8 cellular contexts compared by ENCODE assay signal in the genomic region with DNA sequence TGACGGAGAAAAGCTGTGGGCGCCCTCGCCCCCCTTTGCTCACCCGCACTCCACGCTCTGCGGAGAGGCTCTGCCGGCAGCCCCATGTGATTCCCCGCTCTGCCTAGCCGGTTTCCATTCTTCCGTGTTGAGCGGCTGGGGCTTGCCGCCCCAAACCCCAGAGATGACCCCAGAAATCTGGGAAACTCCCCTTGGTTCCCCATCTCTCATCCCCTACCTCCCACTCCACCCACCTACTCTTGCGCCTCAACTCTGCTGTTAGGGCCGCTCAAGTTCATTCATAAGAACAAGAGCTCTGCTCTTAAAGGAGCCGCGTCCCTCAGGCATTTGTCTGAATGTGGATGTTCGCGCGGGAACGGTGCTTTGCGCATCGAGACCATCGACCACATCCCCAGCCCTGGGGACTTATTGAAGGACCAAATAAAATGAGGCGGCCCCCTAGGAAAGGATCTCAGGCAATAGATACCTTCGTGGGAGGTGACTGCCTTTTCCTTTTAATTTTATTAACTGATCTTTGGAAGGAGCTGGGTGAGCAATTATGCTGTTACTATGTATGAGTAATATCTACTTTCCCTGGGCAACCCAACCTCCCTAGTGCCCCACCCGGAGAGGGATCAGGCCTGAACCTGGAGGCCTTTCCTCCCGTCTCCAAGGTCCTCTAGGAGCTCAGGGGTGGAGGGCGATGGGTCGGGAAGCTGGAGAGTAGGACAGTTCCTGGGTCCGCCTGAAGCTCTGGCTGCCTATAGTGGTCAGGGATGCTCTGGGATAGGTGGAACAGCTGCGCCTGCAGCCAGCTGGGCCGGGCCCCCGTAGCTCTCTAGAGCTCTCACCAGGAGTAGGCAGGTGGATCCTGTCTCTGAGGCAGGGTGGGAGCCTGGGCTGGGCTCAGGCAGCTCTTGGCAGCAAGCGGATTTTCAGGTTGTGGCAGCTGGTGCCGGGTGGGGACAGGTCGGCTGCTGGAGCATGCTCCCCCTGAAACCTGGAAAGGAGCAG. TPM values are rescaled to one million over a fixed set of nuclear protein-coding genes. Genes with fewer than 3 reads are reported as not detected.
DNase-seq lines count a peak whose midpoint lies in the region; ATAC-seq and TF ChIP-seq lines count a peak whose summit lies in the region.

No MANE protein-coding gene starts in this region.

- peak; percentile 37 for ATAC-seq in HG02798 (IDR thresholded peaks at IDR 0.05; ENCODE audit: poor library complexity, unreplicated experiment)
- peak; percentile 15 for ATAC-seq in WTC11
- peak; percentile 10 to 19 for ATAC-seq in lower lobe of right lung

- peaks cover 20% of the 10 kb centered on the region for H3K4me1 Mint-ChIP-seq in WTC11

- CTCF ChIA-PET in WTC11 (lab: Charles Lee) = interaction anchor here (0.6 to 8.5 kb wide), 13 partner anchors 11 to 328 kb away, joined by 3 to 110 read pairs (median 5); partner anchors contain the start of gene MYCL

- peaks cover 1% of the 10 kb centered on the region for H3K9me3 Mint-ChIP-seq in WTC11

- H3K27me3 ChIP-seq in lower lobe of right lung (ENCODE audit: low read depth) = no peaks in the 10 kb centered on the region

- DNase-seq in NCI-H1417 (lab: John Stamatoyannopoulos, UW) (peak; percentile 69 to 79 (median 75)), NCI-H1417 treated with DMSO at 0.1 percent for 48 hours (lab: John Stamatoyannopoulos, UW) (no peak), NCI-H2029 (lab: John Stamatoyannopoulos, UW) (peak; percentile 100), WTC11 (ENCODE audit: low spot score) (peak; percentile 28), cerebellar cortex (ENCODE audit: low spot score) (peak; percentile 42), lower lobe of right lung (no peak)
- peak; percentile 40 for DNase-seq in stimulated activated CD8-positive, alpha-beta memory T cell treated with anti-CD3 and anti-CD28 coated beads, Interleukin-2, amount 100 ng/mL, for 48 hours (ENCODE audit: low read depth in 2 of 2)

- H3K36me3 Mint-ChIP-seq in WTC11 = peaks cover 12% of the 10 kb centered on the region

- no peaks in the 10 kb centered on the region for H3K36me3 ChIP-seq in lower lobe of right lung

- peaks cover 35% of the 10 kb centered on the region for H3K27me3 Mint-ChIP-seq in WTC11 (ENCODE audit: low read depth)

- no peaks in the 10 kb centered on the region for H3K9me3 ChIP-seq in lower lobe of right lung

- no peak overlapping the region for H3K27ac Mint-ChIP-seq in WTC11

- H3K27ac ChIP-seq in lower lobe of right lung = peak overlapping the region; percentile 82

- intact Hi-C loops in lower lobe of right lung (cut with DNase I) = no loop called here

- TF ChIP-seq CTCF in WTC11 (IDR thresholded peaks at IDR 0.05) = no peak
- no peak for TF ChIP-seq CTCF in lower lobe of right lung (IDR thresholded peaks at IDR 0.05)

- H3K4me3 Mint-ChIP-seq in WTC11 = peak overlapping the region; percentile 85

- POLR2A ChIA-PET in WTC11 (lab: Charles Lee) = interaction anchor here (0.6 to 2.6 kb wide), 5 partner anchors 12 to 85 kb away, joined by 3 to 11 read pairs (median 3); partner anchors contain the start of gene CAP1

- peak overlapping the region; percentile 70 for H3K4me3 ChIP-seq in lower lobe of right lung

- peaks cover 47% of the 10 kb centered on the region for H3K4me1 ChIP-seq in lower lobe of right lung

TF ChIP-seq in WTC11, 78 proteins besides CTCF, POLR2A, EP300 and RAD21:
- no peak for TF ChIP-seq TEAD4 (CRISPR knock-in tag; IDR thresholded peaks at IDR 0.05)
- TF ChIP-seq HMGA2 (CRISPR knock-in tag; IDR thresholded peaks at IDR 0.05) = peak; percentile 12; the same call in 1 of the 2 replicates
- TF ChIP-seq GTF2I (CRISPR knock-in tag; conservative IDR thresholded peaks at IDR 0.05) = no peak
- 0 out of 2 replicates have a peak, but pooled peaks have one; percentile 18 for TF ChIP-seq AFF4 (CRISPR knock-in tag; IDR thresholded peaks at IDR 0.05; ENCODE audit: borderline replicate concordance)

RNA-seq across cellular contexts. Expression of gene MFSD2A, which starts 0.9 kb away (rescaled TPM):
- total RNA-seq in WTC11 (2021) = 11.5 to 14.0 TPM (median 12.9 TPM) in 3 replicates
- total RNA-seq in lower lobe of right lung = 110 TPM

RNA-seq across cellular contexts. Expression of gene MYCL, which starts 54.1 kb away (rescaled TPM):
- total RNA-seq in WTC11 (2021) (31.0 to 32.6 TPM (median 32.2 TPM) in 3 replicates), lower lobe of right lung (3.9 TPM)

Comparison
In these comparisons a context has a peak if more than half of its experiments do, and no peak if none do; other contexts are left out.
1. DNase-seq: peak in NCI-H1417 (3 of 3), NCI-H2029 (single experiment), WTC11 (single experiment), cerebellar cortex (single experiment) and stimulated activated CD8-positive, alpha-beta memory T cell treated with anti-CD3 and anti-CD28 coated beads, Interleukin-2, amount 100 ng/mL, for 48 hours (2 of 2); none in NCI-H1417 treated with DMSO at 0.1 percent for 48 hours (single experiment) and lower lobe of right lung (single experiment).
2. Peak in every context shown above with its lines, with median percentiles within 50 percentile points of each other: ATAC-seq.